Comparison of ENCODE assay signal across 17 cellular contexts in the genomic region with DNA sequence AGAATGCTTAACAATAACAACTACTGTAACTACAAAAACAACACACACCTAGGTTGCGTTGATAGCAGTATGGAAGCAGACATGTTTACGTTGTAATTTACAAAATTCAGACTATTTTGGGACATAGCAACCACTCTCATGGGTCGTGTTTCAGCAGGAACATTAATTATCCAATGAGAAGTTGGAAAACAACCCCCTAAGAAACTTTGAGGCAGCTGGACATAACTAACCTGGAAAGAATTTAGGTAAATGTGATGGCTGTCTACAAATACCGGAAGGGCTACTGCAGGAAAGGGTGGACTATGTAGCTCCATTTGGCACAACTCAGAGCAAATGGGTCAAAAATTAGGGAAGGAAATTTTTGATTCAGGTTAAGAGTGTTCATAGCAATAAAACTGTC.
DNase-seq lines count a peak whose midpoint lies in the region; ATAC-seq, FAIRE-seq and TF ChIP-seq lines count a peak whose summit lies in the region.
"Had no signal": no experiment of that assay in that cellular context is flagged by ENCODE, and none has a peak within 500 bp of the region (broad histone marks: within the 10 kb centered on the region; RNA-seq: fewer than 3 reads in every experiment).

No MANE protein-coding gene starts in this region.

- no peak overlapping the region for H3K4me3 ChIP-seq in SJCRH30
- H3K4me3 ChIP-seq in brain microvascular endothelial cell (ENCODE audit: low read depth, low read length), result no peak overlapping the region
- H3K4me3 ChIP-seq: HAP-1 had no signal

- H3K4me1 Mint-ChIP-seq in activated naive CD8-positive, alpha-beta T cell treated with anti-CD3 and anti-CD28 coated beads, Interleukin-2, amount 50 U/mL, for 24 hours, result peaks cover 30% of the 10 kb centered on the region
- H3K4me1 Mint-ChIP-seq: B cell; CD4-positive, alpha-beta memory T cell had no signal

- H3K27me3 ChIP-seq in SJCRH30 (no peaks in the 10 kb centered on the region), brain microvascular endothelial cell (replicated peaks) (no peaks in the 10 kb centered on the region)

- TF ChIP-seq CTCF in brain microvascular endothelial cell (IDR thresholded peaks at IDR 0.05; ENCODE audit: low read depth, low read length, missing control alignments), result no peak

- in situ Hi-C loops in brain microvascular endothelial cell (cut with HindIII; ENCODE audit: low pct_ligation_motif_present, low sequenced_read_pairs), result no loop called here

- H3K27ac ChIP-seq in SJCRH30 (peak overlapping the region; percentile 12; the same call in 1 of the 2 replicates), brain microvascular endothelial cell (no peak overlapping the region)
- H3K27ac ChIP-seq: C4-2B, HL-60 had no signal

- peak; percentile 32 for FAIRE-seq in urothelium cell line (lab: Jason Lieb, UNC)
- FAIRE-seq: G401.6, GM12891, H1 had no signal

- H3K4me3 Mint-ChIP-seq in activated naive CD8-positive, alpha-beta T cell treated with anti-CD3 and anti-CD28 coated beads, Interleukin-2, amount 50 U/mL, for 24 hours, result no peak overlapping the region
- H3K4me3 Mint-ChIP-seq: B cell; CD4-positive, alpha-beta memory T cell had no signal

- H3K27me3 Mint-ChIP-seq in activated naive CD8-positive, alpha-beta T cell treated with anti-CD3 and anti-CD28 coated beads, Interleukin-2, amount 50 U/mL, for 24 hours, result peaks cover 19% of the 10 kb centered on the region

- H3K27ac Mint-ChIP-seq in activated naive CD8-positive, alpha-beta T cell treated with anti-CD3 and anti-CD28 coated beads, Interleukin-2, amount 50 U/mL, for 24 hours, result no peak overlapping the region
- H3K27ac Mint-ChIP-seq: B cell; CD4-positive, alpha-beta memory T cell had no signal

- H3K36me3 ChIP-seq in SJCRH30 (no peaks in the 10 kb centered on the region), brain microvascular endothelial cell (replicated peaks) (no peaks in the 10 kb centered on the region)

- H3K9me3 ChIP-seq in SJCRH30 (replicated peaks), result no peaks in the 10 kb centered on the region
- H3K9me3 ChIP-seq: HAP-1 had no signal

- peak in 1 of 2 experiments; percentile 24 for DNase-seq in SJCRH30
- peak; percentile 79 to 83 for DNase-seq in dermis microvascular lymphatic vessel endothelial cell (ENCODE audit: low read depth in 2 of 2)
- peak; percentile 25 for DNase-seq in left kidney (ENCODE audit: low read depth, low spot score)
- no peak for DNase-seq in urothelium cell line (ENCODE audit: low spot score)
- no peak for DNase-seq in brain microvascular endothelial cell
- no peak for DNase-seq in activated naive CD8-positive, alpha-beta T cell treated with anti-CD3 and anti-CD28 coated beads, Interleukin-2, amount 50 U/mL, for 24 hours
- DNase-seq: CD4-positive, alpha-beta memory T cell; DMS79 treated with DMSO at 0.1 percent for 48 hours; EL had no signal

- no peaks in the 10 kb centered on the region for H3K36me3 Mint-ChIP-seq in activated naive CD8-positive, alpha-beta T cell treated with anti-CD3 and anti-CD28 coated beads, Interleukin-2, amount 50 U/mL, for 24 hours (ENCODE audit: low read depth)
- H3K36me3 Mint-ChIP-seq: CD4-positive, alpha-beta memory T cell had no signal

- H3K9me3 Mint-ChIP-seq in activated naive CD8-positive, alpha-beta T cell treated with anti-CD3 and anti-CD28 coated beads, Interleukin-2, amount 50 U/mL, for 24 hours, result peaks cover 5% of the 10 kb centered on the region

- H3K4me1 ChIP-seq in SJCRH30, result peaks cover 15% of the 10 kb centered on the region
- H3K4me1 ChIP-seq: HAP-1 had no signal

- ATAC-seq in activated naive CD8-positive, alpha-beta T cell treated with anti-CD3 and anti-CD28 coated beads, Interleukin-2, amount 50 U/mL, for 24 hours, result no peak
- ATAC-seq in HG02884 (IDR thresholded peaks at IDR 0.05; ENCODE audit: unreplicated experiment), result no peak

Comparison
In these comparisons a context has a peak if more than half of its experiments do, and no peak if none do; other contexts are left out.
1. DNase-seq: peak in dermis microvascular lymphatic vessel endothelial cell (2 of 2) and left kidney (single experiment); none in urothelium cell line (single experiment), brain microvascular endothelial cell (single experiment) and activated naive CD8-positive, alpha-beta T cell treated with anti-CD3 and anti-CD28 coated beads, Interleukin-2, amount 50 U/mL, for 24 hours (single experiment).